ENCODE assay signal across 8 cellular contexts in genomic region chrX:97563531-97564133, GRCh38.
DNase-seq lines count a peak whose midpoint lies in the region; ATAC-seq, FAIRE-seq and TF ChIP-seq lines count a peak whose summit lies in the region.

No MANE protein-coding gene starts in this region.

- ATAC-seq in HG03342 (IDR thresholded peaks at IDR 0.05; ENCODE audit: unreplicated experiment) (peak; percentile 99), heart right ventricle (peak in 7 of 8 donors; percentile 38 to 79 (median 77))

- H3K4me2 ChIP-seq in skeletal muscle satellite cell (ENCODE audit: low read length) = peak overlapping the region; percentile 78

- H3K27ac ChIP-seq in heart right ventricle = peak overlapping the region in 8 of 10 donors; percentile 14 to 74 (median 36)

- FAIRE-seq in GM19239 (lab: Jason Lieb, UNC) = peak; percentile 92
- FAIRE-seq in RCC 7860 (lab: Jason Lieb, UNC) = peak; percentile 67

- TF ChIP-seq CTCF in BJ (IDR thresholded peaks at IDR 0.05; ENCODE audit: insufficient read depth, low read depth, low read length) (no peak), heart right ventricle (IDR thresholded peaks at IDR 0.05) (no peak)

- POLR2A ChIA-PET in BJ (lab: Charles Lee) = interaction anchor here (0.6 kb wide), 1 partner anchor 82 kb away, joined by 3 read pairs; no protein-coding TSS in a partner anchor

- intact Hi-C loops in heart right ventricle (cut with DNase I) = no loop called here

- H3K9me3 ChIP-seq in heart right ventricle = no peaks in the 10 kb centered on the region
- H3K9me3 ChIP-seq in skeletal muscle satellite cell (replicated peaks; ENCODE audit: low read length) = no peaks in the 10 kb centered on the region

- H3K4me1 ChIP-seq in heart right ventricle (peaks cover 0 to 16% (median 5%) of the 10 kb centered on the region in 9 donors), skeletal muscle satellite cell (ENCODE audit: control insufficient read depth, insufficient read depth, low read length) (no peaks in the 10 kb centered on the region)

- H3K4me3 ChIP-seq in BJ (ENCODE audit: low read depth, low read length) (peak overlapping the region; percentile 11; the same call in 1 of the 2 replicates), heart right ventricle (peak overlapping the region in 7 of 10 donors; percentile 3 to 45 (median 40)), skeletal muscle satellite cell (ENCODE audit: low read length) (peak overlapping the region; percentile 54), H7 (ENCODE audit: insufficient read depth, low read depth, low read length) (no peak overlapping the region)

- CTCF ChIA-PET in BJ (lab: Yijun Ruan, JAX) = no interaction called here

- WGBS in heart right ventricle, 2 donors = 6 to 16% methylated on average over 4 of the region's 4 CpGs

- DNase-seq in BJ (ENCODE audit: low read depth) (peak; percentile 14), GM19239 (ENCODE audit: insufficient read length, low spot score) (peak; percentile 22), RCC 7860 (ENCODE audit: low spot score) (peak; percentile 53), heart right ventricle (peak in 1 of 2 donors; percentile 13), H7 (no peak)
- peak; percentile 24 for DNase-seq in activated naive CD4-positive, alpha-beta T cell treated with Interleukin-2 at 50 U/mL for 16 hours

- H3K27me3 ChIP-seq in BJ (ENCODE audit: control insufficient read depth, insufficient read depth, low read length) (no peaks in the 10 kb centered on the region), heart right ventricle (no peaks in the 10 kb centered on the region), skeletal muscle satellite cell (ENCODE audit: control insufficient read depth, insufficient read depth, low read length) (no peaks in the 10 kb centered on the region), H7 (ENCODE audit: control insufficient read depth, insufficient read depth, low read length) (no peaks in the 10 kb centered on the region)

- H3K9ac ChIP-seq in skeletal muscle satellite cell (ENCODE audit: low read depth, low read length) = peak overlapping the region; percentile 51

- H3K36me3 ChIP-seq in BJ (ENCODE audit: control insufficient read depth, insufficient read depth, low read length) = no peaks in the 10 kb centered on the region
- H3K36me3 ChIP-seq in heart right ventricle = no peaks in the 10 kb centered on the region
- H3K36me3 ChIP-seq in skeletal muscle satellite cell (ENCODE audit: insufficient read depth, low read length) = no peaks in the 10 kb centered on the region
- no peaks in the 10 kb centered on the region for H3K36me3 ChIP-seq in H7 (replicated peaks; ENCODE audit: control insufficient read depth, insufficient read depth, low read length)
